ENCODE assay signal across 8 cellular contexts in the genomic region with DNA sequence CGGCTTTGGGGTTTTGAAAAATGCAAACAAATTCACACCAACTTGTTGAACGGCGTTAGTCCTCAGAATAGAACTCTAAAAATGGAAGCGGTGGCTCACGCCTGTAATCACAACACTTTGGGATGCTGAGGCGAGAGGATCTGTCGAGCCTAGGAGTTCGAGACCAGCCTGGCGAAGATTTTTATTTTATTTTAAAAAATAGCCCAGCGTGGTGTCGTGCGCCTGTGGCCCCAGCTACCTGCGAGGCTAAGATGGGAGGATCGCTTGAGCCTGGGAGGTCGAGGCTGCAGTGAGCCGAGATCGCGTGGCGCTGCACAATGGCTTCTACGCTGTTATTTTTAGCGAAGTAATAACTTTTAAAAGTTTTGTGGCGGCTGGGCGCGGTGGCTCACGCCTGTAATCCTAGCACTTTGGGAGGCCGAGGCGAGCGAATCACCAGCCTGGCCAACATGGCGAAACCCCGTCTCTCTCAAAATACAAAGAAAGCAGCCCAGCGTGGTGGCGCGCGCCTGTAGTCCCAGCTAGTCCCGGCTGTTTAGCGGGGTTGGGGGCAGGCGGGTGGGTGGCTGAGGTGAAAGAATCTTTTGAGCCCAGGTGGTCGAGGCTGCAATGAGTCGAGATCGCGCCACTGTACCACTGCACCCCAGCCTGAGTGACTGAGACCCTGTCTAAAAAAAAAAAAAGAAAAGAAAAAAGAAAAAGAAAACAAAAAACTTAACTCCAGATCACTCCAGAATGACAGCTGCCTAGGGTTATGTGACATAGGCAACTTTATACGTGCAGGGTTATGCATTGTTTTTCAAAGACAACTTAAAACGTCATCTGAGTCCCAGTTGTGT. TPM values are rescaled to one million over a fixed set of nuclear protein-coding genes. Genes with fewer than 3 reads are reported as not detected.
DNase-seq lines count a peak whose midpoint lies in the region; ATAC-seq and TF ChIP-seq lines count a peak whose summit lies in the region.

No MANE protein-coding gene starts in this region.

- H2AK5ac ChIP-seq in mesenchymal stem cell (ENCODE audit: low read length, severe bottlenecking): peak overlapping the region; percentile 18

- peak overlapping the region; percentile 20 to 98 for H3K14ac ChIP-seq in mesenchymal stem cell (ENCODE audit: low read length in 2 of 2)

- peak; percentile 13 for ATAC-seq in HG03045 (IDR thresholded peaks at IDR 0.05; ENCODE audit: unreplicated experiment)

- peaks cover 2% of the 10 kb centered on the region for H3K79me1 ChIP-seq in mesenchymal stem cell (replicated peaks; ENCODE audit: low read length, poor library complexity, severe bottlenecking)

- peak overlapping the region; percentile 95 for H2BK15ac ChIP-seq in mesenchymal stem cell (ENCODE audit: low read depth, poor library complexity, severe bottlenecking)

- peak overlapping the region; percentile 98 for H4K8ac ChIP-seq in mesenchymal stem cell (ENCODE audit: low read length)

- peak overlapping the region in 1 of 2 experiments; percentile 23 for H3K23ac ChIP-seq in mesenchymal stem cell (ENCODE audit: low read length in 2 of 2)

- H2AFZ ChIP-seq in mesenchymal stem cell (ENCODE audit: low read depth, low read length): no peak overlapping the region

- peak overlapping the region; percentile 96 to 98 for H3K18ac ChIP-seq in mesenchymal stem cell (ENCODE audit: low read depth in 1 of 2, low read length in 2 of 2)

- H3K9ac ChIP-seq in duodenal mucosa (ENCODE audit: low read depth in 1 of 2, low read length in 2 of 2) (peak overlapping the region; percentile 88 to 98), mesenchymal stem cell (ENCODE audit: low read length) (peak overlapping the region; percentile 99), stomach smooth muscle (ENCODE audit: low read length in 2 of 2) (peak overlapping the region; percentile 83 to 86)

- peak overlapping the region; percentile 72 to 88 for H3K4ac ChIP-seq in mesenchymal stem cell (ENCODE audit: low read depth in 1 of 2, low read length in 2 of 2)

- H2BK120ac ChIP-seq in mesenchymal stem cell (ENCODE audit: low read depth, low read length): peak overlapping the region; percentile 99

- H3K4me1 ChIP-seq in duodenal mucosa (ENCODE audit: control insufficient read depth in 1 of 2, insufficient read depth in 2 of 2, low read length in 2 of 2): peaks cover 11 to 25% of the 10 kb centered on the region in 2 donors
- peaks cover 14% of the 10 kb centered on the region for H3K4me1 ChIP-seq in mesenchymal stem cell (ENCODE audit: control insufficient read depth, insufficient read depth, low read depth, low read length)
- peaks cover 8% of the 10 kb centered on the region for H3K4me1 ChIP-seq in stomach smooth muscle (ENCODE audit: control insufficient read depth, insufficient read depth, low read length)

- H3K27ac ChIP-seq in WERI-Rb-1 (peak overlapping the region; percentile 31), duodenal mucosa (ENCODE audit: low read depth, low read length) (peak overlapping the region; percentile 93), mesenchymal stem cell (ENCODE audit: low read length, poor library complexity, severe bottlenecking) (peak overlapping the region; percentile 60), stomach smooth muscle (ENCODE audit: low read length) (peak overlapping the region; percentile 91)

- H3K9me3 ChIP-seq in WERI-Rb-1 (ENCODE audit: severe bottlenecking): no peaks in the 10 kb centered on the region
- no peaks in the 10 kb centered on the region for H3K9me3 ChIP-seq in duodenal mucosa (ENCODE audit: control insufficient read depth in 1 of 2, low read length in 2 of 2)
- no peaks in the 10 kb centered on the region for H3K9me3 ChIP-seq in mesenchymal stem cell (ENCODE audit: control insufficient read depth, low read length)
- no peaks in the 10 kb centered on the region for H3K9me3 ChIP-seq in stomach smooth muscle (ENCODE audit: control insufficient read depth in 2 of 2, low read length in 2 of 2)

- H3K27me3 ChIP-seq in WERI-Rb-1 (ENCODE audit: insufficient read depth, low read depth, severe bottlenecking) (no peaks in the 10 kb centered on the region), duodenal mucosa (ENCODE audit: control insufficient read depth in 1 of 2, insufficient read depth in 2 of 2, low read length in 2 of 2) (no peaks in the 10 kb centered on the region), mesenchymal stem cell (ENCODE audit: control insufficient read depth in 1 of 2, insufficient read depth in 1 of 2, low read length in 2 of 2) (no peaks in the 10 kb centered on the region), stomach smooth muscle (ENCODE audit: control insufficient read depth in 1 of 2, insufficient read depth in 2 of 2, low read length in 2 of 2) (no peaks in the 10 kb centered on the region)

- no peak for TF ChIP-seq CTCF in WERI-Rb-1 (IDR thresholded peaks at IDR 0.05; ENCODE audit: low read depth, low read length)

- peak overlapping the region; percentile 73 to 79 for H2BK12ac ChIP-seq in mesenchymal stem cell (ENCODE audit: low read length in 2 of 2)

- in situ Hi-C loops in GM18951 (cut with MboI; ENCODE audit: low sequenced_read_pairs, unreplicated experiment): no loop called here

- 1% methylated on average over 32 of the region's 43 CpGs for WGBS in mesenchymal stem cell

- peak overlapping the region; percentile 53 for H2BK5ac ChIP-seq in mesenchymal stem cell (ENCODE audit: low read depth, low read length, poor library complexity, severe bottlenecking)

- TF ChIP-seq POLR2A in GM18951 (IDR thresholded peaks at IDR 0.05; ENCODE audit: extremely low read depth, insufficient read depth, insufficient read length): peak; percentile 33

- DNase-seq in WERI-Rb-1: peak; percentile 19
- DNase-seq in mesenchymal stem cell: peak; percentile 73
- no peak for DNase-seq in H4 (ENCODE audit: low spot score)
- no peak for DNase-seq in ureter (ENCODE audit: low spot score)

- H3K4me3 ChIP-seq in WERI-Rb-1 (ENCODE audit: low read depth, low read length) (peak overlapping the region; percentile 44), duodenal mucosa (ENCODE audit: low read depth in 1 of 2, low read length in 2 of 2) (peak overlapping the region; percentile 86 to 95), mesenchymal stem cell (ENCODE audit: insufficient read depth in 1 of 2, low read depth in 1 of 2, low read length in 2 of 2) (peak overlapping the region; percentile 64 to 88), stomach smooth muscle (ENCODE audit: low read length in 2 of 2) (peak overlapping the region; percentile 76 to 79)

- H3K36me3 ChIP-seq in WERI-Rb-1: no peaks in the 10 kb centered on the region
- peaks cover 7 to 19% of the 10 kb centered on the region in 2 donors for H3K36me3 ChIP-seq in duodenal mucosa (ENCODE audit: control insufficient read depth in 1 of 2, insufficient read depth in 2 of 2, low read length in 2 of 2)
- peaks cover 7 to 32% of the 10 kb centered on the region in 2 experiments for H3K36me3 ChIP-seq in mesenchymal stem cell (ENCODE audit: control insufficient read depth in 1 of 2, insufficient read depth in 2 of 2, low read depth in 1 of 2, low read length in 2 of 2)
- peaks cover 3 to 4% of the 10 kb centered on the region in 2 donors for H3K36me3 ChIP-seq in stomach smooth muscle (ENCODE audit: control insufficient read depth in 2 of 2, insufficient read depth in 2 of 2, low read length in 2 of 2)

- H3K4me2 ChIP-seq in mesenchymal stem cell (ENCODE audit: low read length, poor library complexity, severe bottlenecking): peak overlapping the region; percentile 64

- peak overlapping the region; percentile 95 for H4K91ac ChIP-seq in mesenchymal stem cell (ENCODE audit: low read length)

RNA-seq across cellular contexts. Expression of a gene that starts 0.8 kb away (rescaled TPM):
- polyA plus RNA-seq in mesenchymal stem cell (2013, experiment 1 of 2): 128 TPM
- polyA plus RNA-seq in mesenchymal stem cell (2013, experiment 2 of 2): 127 TPM
- total RNA-seq in H4 (2014; rRNA removed; shearing (Covaris generic)): 24.4 and 24.9 TPM in 2 replicates
- total RNA-seq in ureter: 69.4 TPM

RNA-seq across cellular contexts. Expression of a gene that starts 25.4 kb away (rescaled TPM):
- polyA plus RNA-seq in mesenchymal stem cell (2013, experiment 1 of 2): 7.2 TPM
- polyA plus RNA-seq in mesenchymal stem cell (2013, experiment 2 of 2): 7.0 TPM
- total RNA-seq in H4 (2014; rRNA removed; shearing (Covaris generic)): 16.5 and 17.3 TPM in 2 replicates
- 13.1 TPM for total RNA-seq in ureter

Comparison
In these comparisons a context has a peak if more than half of its experiments do, and no peak if none do; other contexts are left out.
1. DNase-seq: peak in WERI-Rb-1 (single experiment) and mesenchymal stem cell (single experiment); none in H4 (single experiment) and ureter (single experiment).
2. H3K27ac ChIP-seq: peak in every context shown above with its lines; median percentile 93 in duodenal mucosa; 91 in stomach smooth muscle; 60 in mesenchymal stem cell; 31 in WERI-Rb-1.
3. Peak in every context shown above with its lines, with median percentiles within 50 percentile points of each other: H3K4me3 ChIP-seq and H3K9ac ChIP-seq.